ENCODE assay signal across 16 cellular contexts in the genomic region with DNA sequence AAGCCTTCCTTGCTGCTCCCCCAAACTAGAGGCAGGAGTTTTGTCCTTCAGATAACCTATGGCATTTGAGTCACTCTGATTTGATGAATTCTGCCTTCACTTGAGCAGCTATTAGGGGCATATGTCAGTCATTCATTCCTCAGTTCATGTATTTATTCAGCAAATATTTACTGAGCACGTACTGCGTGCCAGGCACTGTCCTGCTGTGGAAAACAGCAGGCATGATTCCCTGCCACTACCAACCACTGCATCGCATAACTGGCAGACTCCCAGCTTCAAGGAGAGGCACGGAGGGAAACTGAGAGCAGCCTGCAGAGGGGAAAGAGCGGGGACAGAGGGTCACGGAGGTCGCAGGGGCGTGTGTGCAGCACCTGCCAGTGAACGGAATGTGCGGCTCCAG.
"Had no signal": no experiment of that assay in that cellular context is flagged by ENCODE, and none has a peak within 500 bp of the region (broad histone marks: within the 10 kb centered on the region; RNA-seq: fewer than 3 reads in every experiment).

No MANE protein-coding gene starts in this region.

- H3K4me1 ChIP-seq: colonic mucosa, sigmoid colon, suprapubic skin had no signal

- H3K9me3 ChIP-seq: colonic mucosa, gastrocnemius medialis, sigmoid colon, suprapubic skin had no signal

- FAIRE-seq: kidney, TTC549 had no signal

- H3K27me3 Mint-ChIP-seq: activated CD4-positive, alpha-beta T cell treated with anti-CD3 and anti-CD28 coated beads, Interleukin-2, amount 10 ng/mL, durations not matched to agents 7 days and 5 days; activated naive CD4-positive, alpha-beta T cell treated with anti-CD3 and anti-CD28 coated beads, Interleukin-2, amount 10 ng/mL, durations not matched to agents 7 days and 5 days had no signal

- H3K27ac ChIP-seq: colonic mucosa, sigmoid colon, suprapubic skin had no signal

- H3K27me3 ChIP-seq: colonic mucosa, gastrocnemius medialis, sigmoid colon, suprapubic skin had no signal

- H3K9me3 Mint-ChIP-seq: activated CD4-positive, alpha-beta T cell treated with anti-CD3 and anti-CD28 coated beads, Interleukin-2, amount 10 ng/mL, durations not matched to agents 7 days and 5 days; activated naive CD4-positive, alpha-beta T cell treated with anti-CD3 and anti-CD28 coated beads, Interleukin-2, amount 10 ng/mL, durations not matched to agents 7 days and 5 days; natural killer cell had no signal

- H3K4me3 Mint-ChIP-seq: activated CD4-positive, alpha-beta T cell treated with anti-CD3 and anti-CD28 coated beads, Interleukin-2, amount 10 ng/mL, durations not matched to agents 7 days and 5 days; activated naive CD4-positive, alpha-beta T cell treated with anti-CD3 and anti-CD28 coated beads, Interleukin-2, amount 10 ng/mL, durations not matched to agents 7 days and 5 days; natural killer cell had no signal

- ATAC-seq: gastrocnemius medialis had no signal

- DNase-seq: activated CD4-positive, alpha-beta T cell treated with anti-CD3 and anti-CD28 coated beads, Interleukin-2, amount 10 ng/mL, durations not matched to agents 7 days and 5 days; activated CD4-positive, CD25-positive, alpha-beta regulatory T cell; activated CD8-positive, alpha-beta memory T cell treated with anti-CD3 and anti-CD28 coated beads for 24 hours; activated naive CD4-positive, alpha-beta T cell treated with anti-CD3 and anti-CD28 coated beads, Interleukin-2, amount 10 ng/mL, durations not matched to agents 7 days and 5 days; caudate nucleus; colonic mucosa; gastrocnemius medialis; kidney; natural killer cell; occipital lobe; sigmoid colon; stimulated activated CD4-positive, alpha-beta T cell treated with anti-CD3 and anti-CD28 coated beads, Interleukin-2, amount 100 ng/mL, for 48 hours; stimulated activated naive CD4-positive, alpha-beta T cell treated with Interleukin-2 at 50 U/mL for 16 hours; T-helper 2 cell had no signal

- H3K27ac Mint-ChIP-seq: activated CD4-positive, alpha-beta T cell treated with anti-CD3 and anti-CD28 coated beads, Interleukin-2, amount 10 ng/mL, durations not matched to agents 7 days and 5 days; activated naive CD4-positive, alpha-beta T cell treated with anti-CD3 and anti-CD28 coated beads, Interleukin-2, amount 10 ng/mL, durations not matched to agents 7 days and 5 days; natural killer cell had no signal

- H3K4me3 ChIP-seq: colonic mucosa, gastrocnemius medialis, sigmoid colon, suprapubic skin had no signal

- H3K36me3 ChIP-seq: colonic mucosa, gastrocnemius medialis, sigmoid colon had no signal

- H3K4me1 Mint-ChIP-seq: activated CD4-positive, alpha-beta T cell treated with anti-CD3 and anti-CD28 coated beads, Interleukin-2, amount 10 ng/mL, durations not matched to agents 7 days and 5 days; activated naive CD4-positive, alpha-beta T cell treated with anti-CD3 and anti-CD28 coated beads, Interleukin-2, amount 10 ng/mL, durations not matched to agents 7 days and 5 days had no signal
